Comparison of ENCODE assay signal across 1 cellular context in the genomic region with DNA sequence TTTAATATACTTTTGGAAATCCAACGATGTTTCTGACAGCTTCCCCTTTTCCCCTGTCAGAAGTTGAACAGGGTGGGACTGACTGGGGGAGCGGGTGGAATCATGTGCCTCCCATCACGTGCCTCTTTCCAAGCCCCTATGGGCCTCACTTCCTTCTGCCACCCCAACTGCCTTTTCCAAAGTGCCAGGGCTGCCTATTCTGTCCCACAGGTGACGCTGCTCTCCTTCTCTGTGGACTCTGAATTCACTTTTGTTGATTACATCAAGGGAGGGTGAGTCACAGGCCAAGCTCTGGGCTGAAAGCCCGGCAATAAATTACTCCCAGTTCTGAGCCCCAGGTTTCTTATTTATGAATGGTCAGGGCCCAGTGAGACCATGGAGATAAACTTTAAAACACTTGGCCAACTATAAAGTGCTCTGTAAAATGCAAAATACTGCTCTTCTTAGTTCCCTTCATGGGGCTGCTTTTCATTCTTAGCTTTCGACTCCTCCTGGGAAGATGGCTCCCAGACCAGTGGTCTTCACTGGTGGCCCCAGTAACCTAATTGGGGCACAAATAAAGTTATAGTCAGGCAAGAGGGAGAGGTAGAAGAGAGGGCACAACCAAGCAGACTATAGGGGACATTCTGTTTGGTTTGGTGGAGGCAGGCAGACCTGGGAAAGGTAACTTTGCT.
TF ChIP-seq lines count a peak whose summit lies in the region.

No MANE protein-coding gene starts in this region.

TF ChIP-seq in SK-N-SH, 30 proteins besides CTCF, POLR2A, EP300 and RAD21 (continued from another document):
- TF ChIP-seq, protein P1, sequence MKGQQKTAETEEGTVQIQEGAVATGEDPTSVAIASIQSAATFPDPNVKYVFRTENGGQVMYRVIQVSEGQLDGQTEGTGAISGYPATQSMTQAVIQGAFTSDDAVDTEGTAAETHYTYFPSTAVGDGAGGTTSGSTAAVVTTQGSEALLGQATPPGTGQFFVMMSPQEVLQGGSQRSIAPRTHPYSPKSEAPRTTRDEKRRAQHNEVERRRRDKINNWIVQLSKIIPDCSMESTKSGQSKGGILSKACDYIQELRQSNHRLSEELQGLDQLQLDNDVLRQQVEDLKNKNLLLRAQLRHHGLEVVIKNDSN (IDR thresholded peaks at IDR 0.05; ENCODE audit: borderline replicate concordance, low read depth) = peak; percentile 86
- no peak for TF ChIP-seq RCOR1 (IDR thresholded peaks at IDR 0.05; ENCODE audit: low read length)
- TF ChIP-seq, protein P2, sequence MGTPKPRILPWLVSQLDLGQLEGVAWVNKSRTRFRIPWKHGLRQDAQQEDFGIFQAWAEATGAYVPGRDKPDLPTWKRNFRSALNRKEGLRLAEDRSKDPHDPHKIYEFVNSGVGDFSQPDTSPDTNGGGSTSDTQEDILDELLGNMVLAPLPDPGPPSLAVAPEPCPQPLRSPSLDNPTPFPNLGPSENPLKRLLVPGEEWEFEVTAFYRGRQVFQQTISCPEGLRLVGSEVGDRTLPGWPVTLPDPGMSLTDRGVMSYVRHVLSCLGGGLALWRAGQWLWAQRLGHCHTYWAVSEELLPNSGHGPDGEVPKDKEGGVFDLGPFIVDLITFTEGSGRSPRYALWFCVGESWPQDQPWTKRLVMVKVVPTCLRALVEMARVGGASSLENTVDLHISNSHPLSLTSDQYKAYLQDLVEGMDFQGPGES (IDR thresholded peaks at IDR 0.05; ENCODE audit: low read depth, low read length) = no peak
- TF ChIP-seq YY1 (IDR thresholded peaks at IDR 0.05; ENCODE audit: low read depth) = no peak
- TF ChIP-seq, protein P3, sequence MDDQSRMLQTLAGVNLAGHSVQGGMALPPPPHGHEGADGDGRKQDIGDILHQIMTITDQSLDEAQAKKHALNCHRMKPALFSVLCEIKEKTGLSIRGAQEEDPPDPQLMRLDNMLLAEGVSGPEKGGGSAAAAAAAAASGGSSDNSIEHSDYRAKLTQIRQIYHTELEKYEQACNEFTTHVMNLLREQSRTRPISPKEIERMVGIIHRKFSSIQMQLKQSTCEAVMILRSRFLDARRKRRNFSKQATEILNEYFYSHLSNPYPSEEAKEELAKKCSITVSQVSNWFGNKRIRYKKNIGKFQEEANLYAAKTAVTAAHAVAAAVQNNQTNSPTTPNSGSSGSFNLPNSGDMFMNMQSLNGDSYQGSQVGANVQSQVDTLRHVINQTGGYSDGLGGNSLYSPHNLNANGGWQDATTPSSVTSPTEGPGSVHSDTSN (IDR thresholded peaks at IDR 0.05) = peak; percentile 86
- TF ChIP-seq FOSL2 (IDR thresholded peaks at IDR 0.05; ENCODE audit: borderline replicate concordance, low read depth) = peak; percentile 95
- 0 out of 2 replicates have a peak, but pooled peaks have one; percentile 22 for TF ChIP-seq SIN3A (IDR thresholded peaks at IDR 0.05; ENCODE audit: borderline replicate concordance, low read depth, low read length)
- no peak for TF ChIP-seq GABPA (IDR thresholded peaks at IDR 0.05; ENCODE audit: low read depth)
- TF ChIP-seq, protein P4, sequence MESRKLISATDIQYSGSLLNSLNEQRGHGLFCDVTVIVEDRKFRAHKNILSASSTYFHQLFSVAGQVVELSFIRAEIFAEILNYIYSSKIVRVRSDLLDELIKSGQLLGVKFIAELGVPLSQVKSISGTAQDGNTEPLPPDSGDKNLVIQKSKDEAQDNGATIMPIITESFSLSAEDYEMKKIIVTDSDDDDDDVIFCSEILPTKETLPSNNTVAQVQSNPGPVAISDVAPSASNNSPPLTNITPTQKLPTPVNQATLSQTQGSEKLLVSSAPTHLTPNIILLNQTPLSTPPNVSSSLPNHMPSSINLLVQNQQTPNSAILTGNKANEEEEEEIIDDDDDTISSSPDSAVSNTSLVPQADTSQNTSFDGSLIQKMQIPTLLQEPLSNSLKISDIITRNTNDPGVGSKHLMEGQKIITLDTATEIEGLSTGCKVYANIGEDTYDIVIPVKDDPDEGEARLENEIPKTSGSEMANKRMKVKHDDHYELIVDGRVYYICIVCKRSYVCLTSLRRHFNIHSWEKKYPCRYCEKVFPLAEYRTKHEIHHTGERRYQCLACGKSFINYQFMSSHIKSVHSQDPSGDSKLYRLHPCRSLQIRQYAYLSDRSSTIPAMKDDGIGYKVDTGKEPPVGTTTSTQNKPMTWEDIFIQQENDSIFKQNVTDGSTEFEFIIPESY (IDR thresholded peaks at IDR 0.05; ENCODE audit: borderline replicate concordance, low read depth) = no peak
- TF ChIP-seq CHD2 (IDR thresholded peaks at IDR 0.05; ENCODE audit: low read length, partially characterized antibody) = no peak
- TF ChIP-seq RXRA (IDR thresholded peaks at IDR 0.05; ENCODE audit: borderline replicate concordance, low read depth) = no peak
- peak; percentile 67 for TF ChIP-seq NFIC (IDR thresholded peaks at IDR 0.05; ENCODE audit: borderline replicate concordance)
- TF ChIP-seq MEF2A (IDR thresholded peaks at IDR 0.05; ENCODE audit: borderline replicate concordance, low read depth) = no peak
- peak; percentile 78 for TF ChIP-seq JUND (IDR thresholded peaks at IDR 0.05)
- no peak for TF ChIP-seq ELF1 (IDR thresholded peaks at IDR 0.05)
- TF ChIP-seq EZH2phosphoT487 (IDR thresholded peaks at IDR 0.05; ENCODE audit: borderline replicate concordance, low read depth) = no peak
- TF ChIP-seq GATA2 (CRISPR knock-in tag; IDR thresholded peaks at IDR 0.05) = no peak
- TF ChIP-seq NRF1 (IDR thresholded peaks at IDR 0.05; ENCODE audit: low read depth, low read length) = no peak
- no peak for TF ChIP-seq FOXJ3 (CRISPR knock-in tag; IDR thresholded peaks at IDR 0.05)
- no peak for TF ChIP-seq RFX5 (IDR thresholded peaks at IDR 0.05; ENCODE audit: low read length)
- no peak for TF ChIP-seq TAF1 (IDR thresholded peaks at IDR 0.05; ENCODE audit: borderline replicate concordance, low read depth, low read length)
- TF ChIP-seq MXI1 (IDR thresholded peaks at IDR 0.05; ENCODE audit: low read depth, low read length) = no peak
- no peak for TF ChIP-seq FOXM1 (IDR thresholded peaks at IDR 0.05; ENCODE audit: low read depth)
- TF ChIP-seq, protein P5, sequence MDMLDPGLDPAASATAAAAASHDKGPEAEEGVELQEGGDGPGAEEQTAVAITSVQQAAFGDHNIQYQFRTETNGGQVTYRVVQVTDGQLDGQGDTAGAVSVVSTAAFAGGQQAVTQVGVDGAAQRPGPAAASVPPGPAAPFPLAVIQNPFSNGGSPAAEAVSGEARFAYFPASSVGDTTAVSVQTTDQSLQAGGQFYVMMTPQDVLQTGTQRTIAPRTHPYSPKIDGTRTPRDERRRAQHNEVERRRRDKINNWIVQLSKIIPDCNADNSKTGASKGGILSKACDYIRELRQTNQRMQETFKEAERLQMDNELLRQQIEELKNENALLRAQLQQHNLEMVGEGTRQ (IDR thresholded peaks at IDR 0.05; ENCODE audit: borderline replicate concordance, low read depth, low read length) = peak; percentile 36; the same call in 1 of the 2 replicates
- TF ChIP-seq TCF12 (IDR thresholded peaks at IDR 0.05) = peak; percentile 55
